8 cellular contexts compared by ENCODE assay signal in the genomic region with DNA sequence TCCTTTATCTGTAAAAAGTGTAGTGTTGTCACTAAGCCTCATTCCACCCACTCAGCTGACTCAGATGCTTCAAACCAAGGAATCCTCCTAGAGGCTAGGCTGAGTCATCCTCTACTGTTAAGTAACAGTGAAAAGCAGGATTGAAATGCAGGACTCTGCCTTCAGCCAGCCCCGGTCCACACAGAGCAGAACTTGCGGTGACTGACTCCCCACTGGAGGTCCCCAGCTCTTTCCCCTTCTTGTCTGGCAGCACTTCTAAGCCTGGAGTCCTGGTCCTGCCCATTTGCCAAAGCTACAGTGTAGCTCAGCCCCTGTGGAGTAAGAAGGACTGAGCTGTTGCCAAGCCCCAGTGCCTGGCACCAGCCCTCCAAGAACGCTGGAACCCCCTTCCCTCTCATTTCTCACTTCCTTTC. TPM values are rescaled to one million over a fixed set of nuclear protein-coding genes. Genes with fewer than 3 reads are reported as not detected.
DNase-seq lines count a peak whose midpoint lies in the region; ATAC-seq and TF ChIP-seq lines count a peak whose summit lies in the region.

No MANE protein-coding gene starts in this region.

- no peak for TF ChIP-seq CTCF in spleen (IDR thresholded peaks at IDR 0.05 in 8 of 11, conservative IDR thresholded peaks at IDR 0.05 in 3 of 11)

- intact Hi-C loops in left ventricle myocardium superior (cut with micrococcal nuclease): no loop called here
- intact Hi-C loops in spleen (cut with DNase I; ENCODE audit: low total_unique reads): no loop called here

- H3K4me3 Mint-ChIP-seq in activated naive CD4-positive, alpha-beta T cell treated with anti-CD3 and anti-CD28 coated beads, Interleukin-2, amount 10 ng/mL, durations not matched to agents 7 days and 5 days: no peak overlapping the region

- no peaks in the 10 kb centered on the region for H3K27me3 ChIP-seq in spleen (replicated peaks in 1 of 7)

- peak; percentile 35 for DNase-seq in stimulated activated naive CD4-positive, alpha-beta T cell treated with Interleukin-2 at 50 U/mL for 16 hours (lab: John Stamatoyannopoulos, UW)
- DNase-seq in stimulated activated naive CD4-positive, alpha-beta T cell (lab: John Stamatoyannopoulos, UW): no peak
- peak; percentile 19 for DNase-seq in activated naive CD4-positive, alpha-beta T cell treated with anti-CD3 and anti-CD28 coated beads, Interleukin-2, amount 10 ng/mL, durations not matched to agents 7 days and 5 days
- DNase-seq in left ventricle myocardium superior (no peak), spleen (no peak), NCI-H1694 treated with DMSO at 0.1 percent for 48 hours (lab: John Stamatoyannopoulos, UW) (no peak)
- peak; percentile 45 for DNase-seq in stimulated activated CD4-positive, alpha-beta T cell treated with anti-CD3 and anti-CD28 coated beads, Interleukin-2, amount 100 ng/mL, for 4 hours (ENCODE audit: low read depth)

- H3K9me3 ChIP-seq in spleen: peaks cover 0 to 1% (median 0%) of the 10 kb centered on the region in 8 donors

- WGBS in spleen, 5 donors: 23 to 36% (median 32%) methylated on average over 3 of the region's 3 CpGs

- H3K36me3 ChIP-seq in spleen: no peaks in the 10 kb centered on the region

- H3K4me3 ChIP-seq in spleen: no peak overlapping the region

- H3K27ac Mint-ChIP-seq in activated naive CD4-positive, alpha-beta T cell treated with anti-CD3 and anti-CD28 coated beads, Interleukin-2, amount 10 ng/mL, durations not matched to agents 7 days and 5 days: no peak overlapping the region

- TF ChIP-seq POLR2A in spleen (IDR thresholded peaks at IDR 0.05): no peak

- H3K9me3 Mint-ChIP-seq in activated naive CD4-positive, alpha-beta T cell treated with anti-CD3 and anti-CD28 coated beads, Interleukin-2, amount 10 ng/mL, durations not matched to agents 7 days and 5 days: peaks cover 7% of the 10 kb centered on the region

- H3K4me1 Mint-ChIP-seq in activated naive CD4-positive, alpha-beta T cell treated with anti-CD3 and anti-CD28 coated beads, Interleukin-2, amount 10 ng/mL, durations not matched to agents 7 days and 5 days: no peaks in the 10 kb centered on the region

- H3K36me3 Mint-ChIP-seq in activated naive CD4-positive, alpha-beta T cell treated with anti-CD3 and anti-CD28 coated beads, Interleukin-2, amount 10 ng/mL, durations not matched to agents 7 days and 5 days: no peaks in the 10 kb centered on the region

- H3K27ac ChIP-seq in spleen: peak overlapping the region in 1 of 8 donors; percentile 20

- peaks cover 0 to 27% (median 13%) of the 10 kb centered on the region in 6 donors for H3K4me1 ChIP-seq in spleen

- peaks cover 28% of the 10 kb centered on the region for H3K27me3 Mint-ChIP-seq in activated naive CD4-positive, alpha-beta T cell treated with anti-CD3 and anti-CD28 coated beads, Interleukin-2, amount 10 ng/mL, durations not matched to agents 7 days and 5 days

- peak; percentile 59 for ATAC-seq in left ventricle myocardium superior
- no peak for ATAC-seq in HG03521 (IDR thresholded peaks at IDR 0.05; ENCODE audit: unreplicated experiment)

- CTCF ChIA-PET in activated naive CD4-positive, alpha-beta T cell treated with anti-CD3 and anti-CD28 coated beads, Interleukin-2, amount 10 ng/mL, durations not matched to agents 7 days and 5 days (lab: Charles Lee): no interaction called here

RNA-seq across cellular contexts. Expression of a gene that starts 1.7 kb away (rescaled TPM):
- total RNA-seq in left ventricle myocardium superior (1.6 TPM), spleen (1 to 10 TPM in 6 of 7 donors, under 1 TPM in 1; 0.34 to 3.2 (median 2.6) TPM)
- polyA plus RNA-seq in spleen: 1 to 10 TPM in 1 of 3 donors, under 1 TPM in 2; 0.67 to 2.0 (median 0.85) TPM

RNA-seq across cellular contexts. Expression of a gene that starts 22.2 kb away (rescaled TPM):
- total RNA-seq in left ventricle myocardium superior (0.15 TPM), spleen (under 1 TPM in 2 of 7 donors, not detected in 5; 0.40 to 0.66 TPM)
- polyA plus RNA-seq in spleen: under 1 TPM; 0.06 to 0.11 (median 0.09) TPM

RNA-seq across cellular contexts. Expression of a gene that starts 51.5 kb away (rescaled TPM):
- 1.0 TPM for total RNA-seq in left ventricle myocardium superior
- total RNA-seq in spleen: 1 to 10 TPM in 6 of 7 donors, under 1 TPM in 1; 0.94 to 6.2 (median 3.4) TPM
- 1 to 10 TPM in 2 of 3 donors, under 1 TPM in 1; 0.91 to 3.3 (median 1.2) TPM for polyA plus RNA-seq in spleen

RNA-seq across cellular contexts. Expression of a gene that starts 58.2 kb away (rescaled TPM):
- total RNA-seq in left ventricle myocardium superior (34.0 TPM), spleen (not detected)
- under 1 TPM in 2 of 3 donors, not detected in 1; 0.02 to 0.03 TPM for polyA plus RNA-seq in spleen

Comparison
In these comparisons a context has a peak if more than half of its experiments do, and no peak if none do; other contexts are left out.
1. DNase-seq: peak in stimulated activated naive CD4-positive, alpha-beta T cell treated with Interleukin-2 at 50 U/mL for 16 hours (single experiment), activated naive CD4-positive, alpha-beta T cell treated with anti-CD3 and anti-CD28 coated beads, Interleukin-2, amount 10 ng/mL, durations not matched to agents 7 days and 5 days (single experiment) and stimulated activated CD4-positive, alpha-beta T cell treated with anti-CD3 and anti-CD28 coated beads, Interleukin-2, amount 100 ng/mL, for 4 hours (single experiment); none in stimulated activated naive CD4-positive, alpha-beta T cell (0 of 6), left ventricle myocardium superior (single experiment), spleen (single experiment) and NCI-H1694 treated with DMSO at 0.1 percent for 48 hours (single experiment).